Comparison of ENCODE assay signal across 17 cellular contexts in the genomic region with DNA sequence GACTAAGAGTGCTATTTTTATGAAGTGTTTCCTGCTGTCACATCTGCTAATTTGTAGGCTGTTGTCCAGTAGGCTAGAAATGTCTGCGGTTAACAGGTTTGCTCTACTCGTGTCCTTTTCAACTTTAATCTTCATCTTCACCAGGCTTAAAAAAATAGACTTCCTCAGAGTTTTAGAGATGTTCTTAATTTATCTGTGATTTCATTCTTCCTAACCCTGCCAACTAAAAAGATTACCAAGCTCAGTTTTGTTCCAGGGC.
DNase-seq lines count a peak whose midpoint lies in the region; ATAC-seq and TF ChIP-seq lines count a peak whose summit lies in the region.
"Had no signal": no experiment of that assay in that cellular context is flagged by ENCODE, and none has a peak within 500 bp of the region (broad histone marks: within the 10 kb centered on the region; RNA-seq: fewer than 3 reads in every experiment).

No MANE protein-coding gene starts in this region.

- H4K20me1 ChIP-seq in neural progenitor cell (ENCODE audit: low read depth) = no peaks in the 10 kb centered on the region

- H3K79me2 ChIP-seq in neural progenitor cell (ENCODE audit: low read depth) = peaks cover 7% of the 10 kb centered on the region

- H3K9ac ChIP-seq in neural progenitor cell = no peak overlapping the region

- peaks cover 19% of the 10 kb centered on the region for H3K4me1 Mint-ChIP-seq in activated CD4-positive, alpha-beta T cell treated with anti-CD3 and anti-CD28 coated beads, Interleukin-2, amount 10 ng/mL, durations not matched to agents 24 days and 14 days
- H3K4me1 Mint-ChIP-seq in Calu3 (ENCODE audit: low read depth, unreplicated experiment) = no peaks in the 10 kb centered on the region
- no peaks in the 10 kb centered on the region for H3K4me1 Mint-ChIP-seq in neural progenitor cell

- peaks cover 67% of the 10 kb centered on the region for H3K36me3 Mint-ChIP-seq in activated CD4-positive, alpha-beta T cell treated with anti-CD3 and anti-CD28 coated beads, Interleukin-2, amount 10 ng/mL, durations not matched to agents 24 days and 14 days (ENCODE audit: low read depth)
- H3K36me3 Mint-ChIP-seq in Calu3 (ENCODE audit: insufficient read depth, unreplicated experiment) (peaks cover 14% of the 10 kb centered on the region), neural progenitor cell (peaks cover 47% of the 10 kb centered on the region)
- H3K36me3 Mint-ChIP-seq in activated naive CD4-positive, alpha-beta T cell treated with anti-CD3 and anti-CD28 coated beads, Interleukin-2, amount 50 U/mL, for 72 hours = peaks cover 6 to 37% of the 10 kb centered on the region in 2 donors

- TF ChIP-seq CTCF in Calu3 (IDR thresholded peaks at IDR 0.05; ENCODE audit: unreplicated experiment) (no peak), neural progenitor cell (IDR thresholded peaks at IDR 0.05) (no peak)

- no peak for ATAC-seq in activated naive CD4-positive, alpha-beta T cell treated with anti-CD3 and anti-CD28 coated beads, Interleukin-2, amount 50 U/mL, for 72 hours
- ATAC-seq in GM21576 (IDR thresholded peaks at IDR 0.05; ENCODE audit: unreplicated experiment) = no peak
- ATAC-seq: right cardiac atrium had no signal

- no peaks in the 10 kb centered on the region for H3K9me3 Mint-ChIP-seq in activated CD4-positive, alpha-beta T cell treated with anti-CD3 and anti-CD28 coated beads, Interleukin-2, amount 10 ng/mL, durations not matched to agents 24 days and 14 days
- no peaks in the 10 kb centered on the region for H3K9me3 Mint-ChIP-seq in Calu3 (ENCODE audit: low read depth, unreplicated experiment)
- no peaks in the 10 kb centered on the region for H3K9me3 Mint-ChIP-seq in activated naive CD4-positive, alpha-beta T cell treated with anti-CD3 and anti-CD28 coated beads, Interleukin-2, amount 50 U/mL, for 72 hours
- H3K9me3 Mint-ChIP-seq in neural progenitor cell = no peaks in the 10 kb centered on the region

- H3K4me1 ChIP-seq in neural progenitor cell = no peaks in the 10 kb centered on the region
- H3K4me1 ChIP-seq: uterus had no signal

- no peak for DNase-seq in activated CD4-positive, alpha-beta T cell treated with anti-CD3 and anti-CD28 coated beads, Interleukin-2, amount 10 ng/mL, durations not matched to agents 24 days and 14 days
- no peak for DNase-seq in activated CD4-positive, alpha-beta T cell treated with anti-CD3 and anti-CD28 coated beads for 4 hours
- DNase-seq in Calu3 = no peak
- DNase-seq in activated naive CD4-positive, alpha-beta T cell treated with anti-CD3 and anti-CD28 coated beads, Interleukin-2, amount 50 U/mL, for 72 hours (ENCODE audit: low spot score in 2 of 2) = no peak
- no peak for DNase-seq in neural progenitor cell (ENCODE audit: low spot score)
- no peak for DNase-seq in NCI-H748 (lab: John Stamatoyannopoulos, UW; ENCODE audit: unreplicated experiment)
- no peak for DNase-seq in epidermal melanocyte (ENCODE audit: insufficient read length, low spot score)
- DNase-seq: effector CD8-positive, alpha-beta T cell; head of caudate nucleus; NCI-H226; right cardiac atrium; stimulated activated CD4-positive, alpha-beta T cell treated with anti-CD3 and anti-CD28 coated beads, Interleukin-15, amount 100 ng/mL, for 24 hours; SW 1271; uterus had no signal

- H3K27ac ChIP-seq in neural progenitor cell = no peak overlapping the region
- H3K27ac ChIP-seq: cardiac muscle cell, uterus had no signal

- H3K9me3 ChIP-seq in neural progenitor cell (ENCODE audit: low read depth) = no peaks in the 10 kb centered on the region
- H3K9me3 ChIP-seq: uterus had no signal

- intact Hi-C loops in activated CD4-positive, alpha-beta T cell treated with anti-CD3 and anti-CD28 coated beads, Interleukin-2, amount 10 ng/mL, durations not matched to agents 24 days and 14 days (cut with micrococcal nuclease) = no loop called here
- intact Hi-C loops in Calu3 (cut with micrococcal nuclease; ENCODE audit: unreplicated experiment) = no loop called here

- H3F3A ChIP-seq in neural progenitor cell (ENCODE audit: low read depth) = no peaks in the 10 kb centered on the region

- H3K27me3 Mint-ChIP-seq in activated CD4-positive, alpha-beta T cell treated with anti-CD3 and anti-CD28 coated beads, Interleukin-2, amount 10 ng/mL, durations not matched to agents 24 days and 14 days = no peaks in the 10 kb centered on the region
- no peaks in the 10 kb centered on the region for H3K27me3 Mint-ChIP-seq in Calu3 (ENCODE audit: unreplicated experiment)
- peaks cover 2% of the 10 kb centered on the region for H3K27me3 Mint-ChIP-seq in neural progenitor cell (ENCODE audit: insufficient read depth, low read depth)

- peak overlapping the region; percentile 68 for H3K27ac Mint-ChIP-seq in activated CD4-positive, alpha-beta T cell treated with anti-CD3 and anti-CD28 coated beads, Interleukin-2, amount 10 ng/mL, durations not matched to agents 24 days and 14 days
- H3K27ac Mint-ChIP-seq in Calu3 (ENCODE audit: unreplicated experiment) = peak overlapping the region; percentile 7
- H3K27ac Mint-ChIP-seq in activated naive CD4-positive, alpha-beta T cell treated with anti-CD3 and anti-CD28 coated beads, Interleukin-2, amount 50 U/mL, for 72 hours = peak overlapping the region; percentile 75 to 95
- peak overlapping the region; percentile 8 for H3K27ac Mint-ChIP-seq in neural progenitor cell

- no peak overlapping the region for H3K4me3 ChIP-seq in neural progenitor cell
- H3K4me3 ChIP-seq: cardiac muscle cell, lung, uterus had no signal

- H3K4me2 ChIP-seq in neural progenitor cell = no peak overlapping the region

- no peaks in the 10 kb centered on the region for H3K27me3 ChIP-seq in neural progenitor cell
- H3K27me3 ChIP-seq: cardiac muscle cell, uterus had no signal

- no peak overlapping the region for H3K4me3 Mint-ChIP-seq in activated CD4-positive, alpha-beta T cell treated with anti-CD3 and anti-CD28 coated beads, Interleukin-2, amount 10 ng/mL, durations not matched to agents 24 days and 14 days
- H3K4me3 Mint-ChIP-seq in Calu3 (ENCODE audit: low read depth, unreplicated experiment) (no peak overlapping the region), neural progenitor cell (no peak overlapping the region)

- no peak overlapping the region for H2AFZ ChIP-seq in neural progenitor cell (replicated peaks)

- BruUV-seq in Calu3 (replicated peaks; lab: Mats Ljungman, UMichigan) = no TSS peak

- H3K36me3 ChIP-seq in neural progenitor cell = peaks cover 36% of the 10 kb centered on the region

- CTCF ChIA-PET in Calu3 (lab: Charles Lee) = no interaction called here

Comparison
In these comparisons a context has a peak if more than half of its experiments do, and no peak if none do; other contexts are left out.
1. H3K27ac Mint-ChIP-seq: peak in every context shown above with its lines; median percentile 85 in activated naive CD4-positive, alpha-beta T cell treated with anti-CD3 and anti-CD28 coated beads, Interleukin-2, amount 50 U/mL, for 72 hours; 68 in activated CD4-positive, alpha-beta T cell treated with anti-CD3 and anti-CD28 coated beads, Interleukin-2, amount 10 ng/mL, durations not matched to agents 24 days and 14 days; 8 in neural progenitor cell; 7 in Calu3.